28 cellular contexts compared by ENCODE assay signal in the genomic region with DNA sequence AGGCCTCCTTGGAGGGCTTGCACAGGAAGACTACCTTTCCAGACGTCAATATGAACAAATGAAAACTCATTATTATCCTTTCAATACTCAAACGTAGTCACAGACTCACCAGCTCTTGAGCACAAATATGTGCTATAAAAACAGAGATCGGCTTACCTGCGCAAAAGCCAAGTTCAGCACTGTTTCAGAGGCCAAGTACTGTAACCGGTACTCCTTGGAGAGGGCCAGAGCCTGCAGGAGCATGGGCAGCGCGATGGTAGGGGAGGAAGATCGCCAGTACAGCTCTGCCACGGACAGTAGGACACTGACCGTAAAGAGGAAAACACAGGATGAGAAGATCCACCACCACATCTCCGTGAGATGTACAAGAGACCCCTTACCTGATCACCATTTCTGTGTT.
"Had no signal": no experiment of that assay in that cellular context is flagged by ENCODE, and none has a peak within 500 bp of the region (broad histone marks: within the 10 kb centered on the region; RNA-seq: fewer than 3 reads in every experiment).

No MANE protein-coding gene starts in this region.

- H3K27me3 Mint-ChIP-seq: activated CD4-positive, alpha-beta T cell treated with anti-CD3 and anti-CD28 coated beads, Interleukin-2, amount 10 ng/mL, durations not matched to agents 7 days and 5 days; brain; type B pancreatic cell had no signal

- H3K27ac Mint-ChIP-seq: activated CD4-positive, alpha-beta T cell treated with anti-CD3 and anti-CD28 coated beads, Interleukin-2, amount 10 ng/mL, durations not matched to agents 7 days and 5 days; activated naive CD4-positive, alpha-beta T cell treated with anti-CD3 and anti-CD28 coated beads for 36 hours; immature natural killer cell; natural killer cell; stimulated activated effector memory CD8-positive, alpha-beta T cell treated with anti-CD3 and anti-CD28 coated beads, Interleukin-12 subunit alpha, Interleukin-12 subunit beta, amount 100 ng/mL, for 72 hours; type B pancreatic cell had no signal

- H3K9me3 Mint-ChIP-seq: activated CD4-positive, alpha-beta T cell treated with anti-CD3 and anti-CD28 coated beads, Interleukin-2, amount 10 ng/mL, durations not matched to agents 7 days and 5 days; activated naive CD4-positive, alpha-beta T cell treated with anti-CD3 and anti-CD28 coated beads for 36 hours; brain; immature natural killer cell; natural killer cell; stimulated activated effector memory CD8-positive, alpha-beta T cell treated with anti-CD3 and anti-CD28 coated beads, Interleukin-12 subunit alpha, Interleukin-12 subunit beta, amount 100 ng/mL, for 72 hours; type B pancreatic cell had no signal

- H3K4me3 ChIP-seq: right lobe of liver, skin epidermis, stomach, suprapubic skin, vagina had no signal

- H2AFZ ChIP-seq: parathyroid adenoma had no signal

- H3K9ac ChIP-seq: parathyroid adenoma had no signal

- DNase-seq: activated CD4-positive, alpha-beta T cell treated with anti-CD3 and anti-CD28 coated beads, Interleukin-2, amount 10 ng/mL, durations not matched to agents 7 days and 5 days; activated CD4-positive, CD25-positive, alpha-beta regulatory T cell treated with anti-CD3 and anti-CD28 coated beads, Interleukin-2, amount 50 U/mL, for 72 hours; activated CD8-positive, alpha-beta memory T cell treated with anti-CD3 and anti-CD28 coated beads, Interleukin-2, amount 50 U/mL, for 4 hours; activated effector memory CD4-positive, alpha-beta T cell treated with Interleukin-2 at 50 U/mL for 16 hours; activated naive CD4-positive, alpha-beta T cell treated with anti-CD3 and anti-CD28 coated beads for 36 hours; activated T-cell treated with anti-CD3 and anti-CD28 coated beads, Interleukin-2, amount 50 U/mL, for 48 hours; aorta; dermis blood vessel endothelial cell; effector CD8-positive, alpha-beta T cell; foreskin melanocyte; immature natural killer cell; kidney glomerular epithelial cell; left ventricle myocardium superior; midbrain; natural killer cell; stimulated activated CD4-positive, alpha-beta T cell treated with anti-CD3 and anti-CD28 coated beads, Interleukin-1b, Interleukin-23, amount 100 ng/mL, for 48 hours; stomach had no signal

- ATAC-seq: esophagus mucosa; left ventricle myocardium superior; natural killer cell; right lobe of liver; stimulated activated effector memory CD8-positive, alpha-beta T cell treated with anti-CD3 and anti-CD28 coated beads, Interleukin-12 subunit alpha, Interleukin-12 subunit beta, amount 100 ng/mL, for 72 hours had no signal

- FAIRE-seq: endothelial cell of umbilical vein had no signal

- H3K4me3 Mint-ChIP-seq: activated CD4-positive, alpha-beta T cell treated with anti-CD3 and anti-CD28 coated beads, Interleukin-2, amount 10 ng/mL, durations not matched to agents 7 days and 5 days; activated naive CD4-positive, alpha-beta T cell treated with anti-CD3 and anti-CD28 coated beads for 36 hours; brain; immature natural killer cell; natural killer cell; stimulated activated effector memory CD8-positive, alpha-beta T cell treated with anti-CD3 and anti-CD28 coated beads, Interleukin-12 subunit alpha, Interleukin-12 subunit beta, amount 100 ng/mL, for 72 hours; type B pancreatic cell had no signal

- H3K4me1 Mint-ChIP-seq: brain had no signal

- H3K27ac ChIP-seq: parathyroid adenoma, right lobe of liver, skin epidermis, stomach, suprapubic skin, vagina, VCaP had no signal

- H3K9me3 ChIP-seq: right lobe of liver, stomach, suprapubic skin, vagina had no signal

- H3K27me3 ChIP-seq: right lobe of liver, stomach, suprapubic skin, vagina had no signal

- H3K4me1 ChIP-seq: parathyroid adenoma, right lobe of liver, suprapubic skin, vagina had no signal

- H3K79me2 ChIP-seq: parathyroid adenoma had no signal
